ENCODE assay signal across 26 cellular contexts in genomic region chr1:13864760-13865159, GRCh38.
"Had no signal": no experiment of that assay in that cellular context is flagged by ENCODE, and none has a peak within 500 bp of the region (broad histone marks: within the 10 kb centered on the region; RNA-seq: fewer than 3 reads in every experiment).

No MANE protein-coding gene starts in this region.

- H3K27me3 ChIP-seq: ascending aorta, cardiac muscle cell, colonic mucosa, pancreas, vagina had no signal

- H3K36me3 ChIP-seq: ascending aorta, cardiac muscle cell, colonic mucosa, pancreas, prostate gland, thoracic aorta, vagina, WERI-Rb-1 had no signal

- H3K27ac ChIP-seq: ascending aorta, cardiac muscle cell, colonic mucosa, pancreas, prostate gland, thoracic aorta, vagina, WERI-Rb-1 had no signal

- DNase-seq: activated CD4-positive, alpha-beta T cell treated with anti-CD3 and anti-CD28 coated beads for 48 hours; activated CD4-positive, alpha-beta T cell treated with anti-CD3 and anti-CD28 coated beads, Interleukin-2, amount 50 U/mL, for 48 hours; activated CD8-positive, alpha-beta memory T cell treated with anti-CD3 and anti-CD28 coated beads for 24 hours; activated effector memory CD4-positive, alpha-beta T cell treated with anti-CD3 and anti-CD28 coated beads, Interleukin-2, amount 50 U/mL, for 16 hours; activated naive CD4-positive, alpha-beta T cell treated with anti-CD3 and anti-CD28 coated beads for 36 hours; activated naive CD8-positive, alpha-beta T cell treated with anti-CD3 and anti-CD28 coated beads for 36 hours; cerebellar nuclear complex; colonic mucosa; effector memory CD4-positive, alpha-beta T cell; foreskin fibroblast; head of caudate nucleus; hippocampal formation; left cardiac atrium; mammary epithelial cell; midbrain; naive thymus-derived CD4-positive, alpha-beta T cell; pancreas; retina; stimulated activated CD4-positive, alpha-beta T cell treated with anti-CD3 and anti-CD28 coated beads, Interleukin-15, amount 100 ng/mL, for 24 hours; stimulated activated naive CD4-positive, alpha-beta T cell treated with Interleukin-2 at 50 U/mL for 16 hours; WERI-Rb-1 had no signal

- H3K4me3 ChIP-seq: ascending aorta, cardiac muscle cell, colonic mucosa, pancreas, prostate gland, thoracic aorta, vagina had no signal

- H3K4me1 ChIP-seq: ascending aorta, colonic mucosa, pancreas, prostate gland, vagina had no signal

- H3K9me3 ChIP-seq: ascending aorta, colonic mucosa, pancreas, prostate gland, thoracic aorta, vagina had no signal
